8 cellular contexts compared by ENCODE assay signal in genomic region chr11:120660024-120660565, GRCh38.
DNase-seq lines count a peak whose midpoint lies in the region; ATAC-seq, FAIRE-seq and TF ChIP-seq lines count a peak whose summit lies in the region.

No MANE protein-coding gene starts in this region.

- H3K36me3 ChIP-seq in SJCRH30 = no peaks in the 10 kb centered on the region
- no peaks in the 10 kb centered on the region for H3K36me3 ChIP-seq in small intestine (ENCODE audit: control insufficient read depth in 2 of 2, insufficient read depth in 2 of 2, low read length in 2 of 2)

- H3K9me3 Mint-ChIP-seq in endothelial cell (ENCODE audit: unreplicated experiment) = no peaks in the 10 kb centered on the region

- peaks cover 19% of the 10 kb centered on the region for H3K4me1 Mint-ChIP-seq in endothelial cell (ENCODE audit: unreplicated experiment)

- TF ChIP-seq CTCF in AG10803 (conservative IDR thresholded peaks at IDR 0.05; ENCODE audit: low read length) (peak; percentile 42; the same call in 1 of the 2 replicates), endothelial cell (IDR thresholded peaks at IDR 0.05; ENCODE audit: unreplicated experiment) (peak; percentile 79)

- FAIRE-seq in H54 (lab: Jason Lieb, UNC) (no peak), small intestine (lab: Jason Lieb, UNC) (no peak)

- no peaks in the 10 kb centered on the region for H3K4me1 ChIP-seq in SJCRH30
- no peaks in the 10 kb centered on the region for H3K4me1 ChIP-seq in small intestine (ENCODE audit: control insufficient read depth in 2 of 2, insufficient read depth in 1 of 2, low read depth in 1 of 2, low read length in 1 of 2)

- H3K27me3 ChIP-seq in SJCRH30 = no peaks in the 10 kb centered on the region
- no peaks in the 10 kb centered on the region for H3K27me3 ChIP-seq in small intestine (ENCODE audit: control insufficient read depth in 2 of 2, insufficient read depth in 2 of 2, low read length in 2 of 2)

- ATAC-seq in HG03280 (IDR thresholded peaks at IDR 0.05; ENCODE audit: unreplicated experiment) (no peak), HG03565 (IDR thresholded peaks at IDR 0.05; ENCODE audit: unreplicated experiment) (no peak), GM18868 (IDR thresholded peaks at IDR 0.05; ENCODE audit: unreplicated experiment) (no peak)

- no peak for TF ChIP-seq POLR2A in H54 (IDR thresholded peaks at IDR 0.05; ENCODE audit: low read depth, low read length)

- H3K27me3 Mint-ChIP-seq in endothelial cell (ENCODE audit: unreplicated experiment) = peaks cover 1% of the 10 kb centered on the region

- H3K36me3 Mint-ChIP-seq in endothelial cell (ENCODE audit: low read depth, unreplicated experiment) = no peaks in the 10 kb centered on the region

- no peak overlapping the region for H3K4me3 Mint-ChIP-seq in endothelial cell (ENCODE audit: unreplicated experiment)

- WGBS in small intestine, 3 donors = 34 to 50% (median 38%) methylated on average over 17 of the region's 17 CpGs

- DNase-seq in AG10803 (ENCODE audit: low read depth) = no peak
- DNase-seq in H54 (ENCODE audit: insufficient read length, low spot score) = peak; percentile 4
- DNase-seq in SJCRH30 = peak; percentile 11 to 26
- DNase-seq in endothelial cell (ENCODE audit: low spot score) = peak; percentile 67
- peak; percentile 55 for DNase-seq in small intestine

- H3K27ac ChIP-seq in SJCRH30 = no peak overlapping the region
- H3K27ac ChIP-seq in small intestine (ENCODE audit: low read depth in 1 of 2, low read length in 1 of 2) = no peak overlapping the region

- no peak overlapping the region for H3K27ac Mint-ChIP-seq in endothelial cell (ENCODE audit: unreplicated experiment)

- no peak overlapping the region for H3K4me3 ChIP-seq in AG10803 (ENCODE audit: low read length)
- no peak overlapping the region for H3K4me3 ChIP-seq in SJCRH30
- H3K4me3 ChIP-seq in small intestine (ENCODE audit: low read depth in 1 of 2, low read length in 2 of 2) = no peak overlapping the region

- H3K9me3 ChIP-seq in SJCRH30 (replicated peaks) (no peaks in the 10 kb centered on the region), small intestine (ENCODE audit: control insufficient read depth, low read depth) (no peaks in the 10 kb centered on the region)
